1 cellular context compared by ENCODE assay signal in the genomic region with DNA sequence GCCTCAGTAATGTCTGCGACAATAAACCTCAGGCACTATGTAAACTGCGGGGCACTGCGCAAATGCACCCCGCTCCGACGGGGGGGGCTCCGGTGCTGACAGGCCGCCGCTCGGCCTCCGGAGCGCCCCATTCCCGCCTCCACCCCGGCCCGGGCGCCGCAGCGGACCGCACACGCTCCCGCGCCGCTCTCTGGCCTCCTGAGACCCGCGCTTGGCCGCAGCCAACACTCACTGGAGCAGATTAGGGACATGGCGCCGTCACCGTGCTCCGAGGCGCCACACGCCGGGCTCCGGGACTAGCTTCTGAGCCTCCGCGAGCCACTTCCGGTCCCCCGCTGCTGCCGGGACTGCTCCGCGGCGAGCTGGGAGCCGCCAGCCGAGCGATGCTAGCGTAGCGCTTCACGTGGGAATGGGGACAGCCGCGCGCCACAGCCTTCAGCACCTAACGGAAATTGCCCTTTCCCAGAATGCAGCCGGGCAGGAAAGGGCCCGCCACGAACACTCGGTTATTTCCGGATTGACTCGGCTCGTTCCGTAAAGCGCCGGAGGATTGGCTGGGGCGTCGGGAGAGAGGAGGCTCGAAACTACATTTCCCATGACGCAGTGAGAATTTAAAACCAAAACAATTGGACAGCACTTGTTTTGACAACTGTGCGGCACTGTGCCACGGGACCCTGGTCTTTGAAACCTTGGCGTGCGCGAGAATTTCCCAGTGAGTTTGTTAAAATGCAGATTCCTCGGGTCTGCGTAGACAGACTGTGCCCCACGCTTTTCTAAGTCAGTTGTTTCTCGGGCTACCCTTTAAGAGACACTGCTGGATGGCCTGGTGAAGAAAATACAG.
A peak's percentile ranks its signal among the peaks of the same experiment; 100 is the strongest.
TF ChIP-seq lines count a peak whose summit lies in the region.

A gene (minus strand): TSS at position 454 of the 841 bp plus-strand sequence. CDS start 203 bp downstream, at position 251.

TF ChIP-seq in HepG2, 621 proteins besides CTCF, POLR2A, EP300 and RAD21 (continued from another document and continues in another):
- TF ChIP-seq, protein P1, sequence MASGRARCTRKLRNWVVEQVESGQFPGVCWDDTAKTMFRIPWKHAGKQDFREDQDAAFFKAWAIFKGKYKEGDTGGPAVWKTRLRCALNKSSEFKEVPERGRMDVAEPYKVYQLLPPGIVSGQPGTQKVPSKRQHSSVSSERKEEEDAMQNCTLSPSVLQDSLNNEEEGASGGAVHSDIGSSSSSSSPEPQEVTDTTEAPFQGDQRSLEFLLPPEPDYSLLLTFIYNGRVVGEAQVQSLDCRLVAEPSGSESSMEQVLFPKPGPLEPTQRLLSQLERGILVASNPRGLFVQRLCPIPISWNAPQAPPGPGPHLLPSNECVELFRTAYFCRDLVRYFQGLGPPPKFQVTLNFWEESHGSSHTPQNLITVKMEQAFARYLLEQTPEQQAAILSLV (CRISPR knock-in tag; IDR thresholded peaks at IDR 0.05; ENCODE audit: borderline replicate concordance): no peak; the same call in 1 of the 2 replicates
- 0 out of 2 replicates have a peak, but pooled peaks have one; percentile 51 for TF ChIP-seq RFXAP (CRISPR knock-in tag; IDR thresholded peaks at IDR 0.05; ENCODE audit: borderline replicate concordance)
- 0 out of 2 replicates have a peak, but pooled peaks have one; percentile 30 for TF ChIP-seq ZBTB1 (CRISPR knock-in tag; IDR thresholded peaks at IDR 0.05; ENCODE audit: borderline replicate concordance)
- TF ChIP-seq TEAD2 (CRISPR knock-in tag; IDR thresholded peaks at IDR 0.05): no peak
- TF ChIP-seq, protein P2, sequence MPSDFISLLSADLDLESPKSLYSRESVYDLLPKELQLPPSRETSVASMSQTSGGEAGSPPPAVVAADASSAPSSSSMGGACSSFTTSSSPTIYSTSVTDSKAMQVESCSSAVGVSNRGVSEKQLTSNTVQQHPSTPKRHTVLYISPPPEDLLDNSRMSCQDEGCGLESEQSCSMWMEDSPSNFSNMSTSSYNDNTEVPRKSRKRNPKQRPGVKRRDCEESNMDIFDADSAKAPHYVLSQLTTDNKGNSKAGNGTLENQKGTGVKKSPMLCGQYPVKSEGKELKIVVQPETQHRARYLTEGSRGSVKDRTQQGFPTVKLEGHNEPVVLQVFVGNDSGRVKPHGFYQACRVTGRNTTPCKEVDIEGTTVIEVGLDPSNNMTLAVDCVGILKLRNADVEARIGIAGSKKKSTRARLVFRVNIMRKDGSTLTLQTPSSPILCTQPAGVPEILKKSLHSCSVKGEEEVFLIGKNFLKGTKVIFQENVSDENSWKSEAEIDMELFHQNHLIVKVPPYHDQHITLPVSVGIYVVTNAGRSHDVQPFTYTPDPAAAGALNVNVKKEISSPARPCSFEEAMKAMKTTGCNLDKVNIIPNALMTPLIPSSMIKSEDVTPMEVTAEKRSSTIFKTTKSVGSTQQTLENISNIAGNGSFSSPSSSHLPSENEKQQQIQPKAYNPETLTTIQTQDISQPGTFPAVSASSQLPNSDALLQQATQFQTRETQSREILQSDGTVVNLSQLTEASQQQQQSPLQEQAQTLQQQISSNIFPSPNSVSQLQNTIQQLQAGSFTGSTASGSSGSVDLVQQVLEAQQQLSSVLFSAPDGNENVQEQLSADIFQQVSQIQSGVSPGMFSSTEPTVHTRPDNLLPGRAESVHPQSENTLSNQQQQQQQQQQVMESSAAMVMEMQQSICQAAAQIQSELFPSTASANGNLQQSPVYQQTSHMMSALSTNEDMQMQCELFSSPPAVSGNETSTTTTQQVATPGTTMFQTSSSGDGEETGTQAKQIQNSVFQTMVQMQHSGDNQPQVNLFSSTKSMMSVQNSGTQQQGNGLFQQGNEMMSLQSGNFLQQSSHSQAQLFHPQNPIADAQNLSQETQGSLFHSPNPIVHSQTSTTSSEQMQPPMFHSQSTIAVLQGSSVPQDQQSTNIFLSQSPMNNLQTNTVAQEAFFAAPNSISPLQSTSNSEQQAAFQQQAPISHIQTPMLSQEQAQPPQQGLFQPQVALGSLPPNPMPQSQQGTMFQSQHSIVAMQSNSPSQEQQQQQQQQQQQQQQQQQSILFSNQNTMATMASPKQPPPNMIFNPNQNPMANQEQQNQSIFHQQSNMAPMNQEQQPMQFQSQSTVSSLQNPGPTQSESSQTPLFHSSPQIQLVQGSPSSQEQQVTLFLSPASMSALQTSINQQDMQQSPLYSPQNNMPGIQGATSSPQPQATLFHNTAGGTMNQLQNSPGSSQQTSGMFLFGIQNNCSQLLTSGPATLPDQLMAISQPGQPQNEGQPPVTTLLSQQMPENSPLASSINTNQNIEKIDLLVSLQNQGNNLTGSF (CRISPR knock-in tag; IDR thresholded peaks at IDR 0.05): 0 out of 2 replicates have a peak, but pooled peaks have one; percentile 72
- peak; percentile 61 for TF ChIP-seq ATF1 (CRISPR knock-in tag; IDR thresholded peaks at IDR 0.05)
- no peak; the same call in 1 of the 2 replicates for TF ChIP-seq ZNF558 (CRISPR knock-in tag; IDR thresholded peaks at IDR 0.05; ENCODE audit: borderline replicate concordance)
- peak; percentile 64; the same call in 1 of the 2 replicates for TF ChIP-seq ATF7-NPFF (CRISPR knock-in tag; IDR thresholded peaks at IDR 0.05; ENCODE audit: low read depth)
- TF ChIP-seq ZNF598 (CRISPR knock-in tag; IDR thresholded peaks at IDR 0.05; ENCODE audit: borderline replicate concordance): peak; percentile 95; the same call in 1 of the 2 replicates
- TF ChIP-seq, protein P3, sequence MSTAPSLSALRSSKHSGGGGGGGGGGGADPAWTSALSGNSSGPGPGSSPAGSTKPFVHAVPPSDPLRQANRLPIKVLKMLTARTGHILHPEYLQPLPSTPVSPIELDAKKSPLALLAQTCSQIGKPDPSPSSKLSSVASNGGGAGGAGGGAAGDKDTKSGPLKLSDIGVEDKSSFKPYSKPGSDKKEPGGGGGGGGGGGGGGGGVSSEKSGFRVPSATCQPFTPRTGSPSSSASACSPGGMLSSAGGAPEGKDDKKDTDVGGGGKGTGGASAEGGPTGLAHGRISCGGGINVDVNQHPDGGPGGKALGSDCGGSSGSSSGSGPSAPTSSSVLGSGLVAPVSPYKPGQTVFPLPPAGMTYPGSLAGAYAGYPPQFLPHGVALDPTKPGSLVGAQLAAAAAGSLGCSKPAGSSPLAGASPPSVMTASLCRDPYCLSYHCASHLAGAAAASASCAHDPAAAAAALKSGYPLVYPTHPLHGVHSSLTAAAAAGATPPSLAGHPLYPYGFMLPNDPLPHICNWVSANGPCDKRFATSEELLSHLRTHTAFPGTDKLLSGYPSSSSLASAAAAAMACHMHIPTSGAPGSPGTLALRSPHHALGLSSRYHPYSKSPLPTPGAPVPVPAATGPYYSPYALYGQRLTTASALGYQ (CRISPR knock-in tag; IDR thresholded peaks at IDR 0.05): no peak; the same call in 1 of the 2 replicates
- peak; percentile 62 for TF ChIP-seq NRL (CRISPR knock-in tag; IDR thresholded peaks at IDR 0.05; ENCODE audit: borderline replicate concordance)
- peak; percentile 72; the same call in 1 of the 2 replicates for TF ChIP-seq SNAPC2 (CRISPR knock-in tag; IDR thresholded peaks at IDR 0.05)
- 0 out of 2 replicates have a peak, but pooled peaks have one; percentile 73 for TF ChIP-seq REL (CRISPR knock-in tag; conservative IDR thresholded peaks at IDR 0.05)
- peak; percentile 72 for TF ChIP-seq ESRRA (CRISPR knock-in tag; IDR thresholded peaks at IDR 0.05; ENCODE audit: low read depth)
- peak; percentile 70; the same call in 1 of the 2 replicates for TF ChIP-seq CBFB (CRISPR knock-in tag; IDR thresholded peaks at IDR 0.05)
- TF ChIP-seq BHLHE40 (IDR thresholded peaks at IDR 0.05; ENCODE audit: low read length): no peak
- no peak for TF ChIP-seq ZNF839 (CRISPR knock-in tag; IDR thresholded peaks at IDR 0.05; ENCODE audit: borderline replicate concordance)
- peak; percentile 84 for TF ChIP-seq ZNF547 (CRISPR knock-in tag; IDR thresholded peaks at IDR 0.05)
- TF ChIP-seq ZNF335 (CRISPR knock-in tag; IDR thresholded peaks at IDR 0.05): 0 out of 2 replicates have a peak, but pooled peaks have one; percentile 32
- TF ChIP-seq, protein P4, sequence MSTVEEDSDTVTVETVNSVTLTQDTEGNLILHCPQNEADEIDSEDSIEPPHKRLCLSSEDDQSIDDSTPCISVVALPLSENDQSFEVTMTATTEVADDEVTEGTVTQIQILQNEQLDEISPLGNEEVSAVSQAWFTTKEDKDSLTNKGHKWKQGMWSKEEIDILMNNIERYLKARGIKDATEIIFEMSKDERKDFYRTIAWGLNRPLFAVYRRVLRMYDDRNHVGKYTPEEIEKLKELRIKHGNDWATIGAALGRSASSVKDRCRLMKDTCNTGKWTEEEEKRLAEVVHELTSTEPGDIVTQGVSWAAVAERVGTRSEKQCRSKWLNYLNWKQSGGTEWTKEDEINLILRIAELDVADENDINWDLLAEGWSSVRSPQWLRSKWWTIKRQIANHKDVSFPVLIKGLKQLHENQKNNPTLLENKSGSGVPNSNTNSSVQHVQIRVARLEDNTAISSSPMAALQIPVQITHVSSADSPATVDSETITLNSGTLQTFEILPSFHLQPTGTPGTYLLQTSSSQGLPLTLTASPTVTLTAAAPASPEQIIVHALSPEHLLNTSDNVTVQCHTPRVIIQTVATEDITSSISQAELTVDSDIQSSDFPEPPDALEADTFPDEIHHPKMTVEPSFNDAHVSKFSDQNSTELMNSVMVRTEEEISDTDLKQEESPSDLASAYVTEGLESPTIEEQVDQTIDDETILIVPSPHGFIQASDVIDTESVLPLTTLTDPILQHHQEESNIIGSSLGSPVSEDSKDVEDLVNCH (CRISPR knock-in tag; IDR thresholded peaks at IDR 0.05): no peak
- peak; percentile 42; the same call in 1 of the 2 replicates for TF ChIP-seq FOXK2 (IDR thresholded peaks at IDR 0.05)
- no peak for TF ChIP-seq ZSCAN30 (CRISPR knock-in tag; IDR thresholded peaks at IDR 0.05)
- peak; percentile 83; the same call in 1 of the 2 replicates for TF ChIP-seq ZNF761 (CRISPR knock-in tag; conservative IDR thresholded peaks at IDR 0.05)
- no peak for TF ChIP-seq ZNF354B (CRISPR knock-in tag; IDR thresholded peaks at IDR 0.05)
- TF ChIP-seq, protein P5, sequence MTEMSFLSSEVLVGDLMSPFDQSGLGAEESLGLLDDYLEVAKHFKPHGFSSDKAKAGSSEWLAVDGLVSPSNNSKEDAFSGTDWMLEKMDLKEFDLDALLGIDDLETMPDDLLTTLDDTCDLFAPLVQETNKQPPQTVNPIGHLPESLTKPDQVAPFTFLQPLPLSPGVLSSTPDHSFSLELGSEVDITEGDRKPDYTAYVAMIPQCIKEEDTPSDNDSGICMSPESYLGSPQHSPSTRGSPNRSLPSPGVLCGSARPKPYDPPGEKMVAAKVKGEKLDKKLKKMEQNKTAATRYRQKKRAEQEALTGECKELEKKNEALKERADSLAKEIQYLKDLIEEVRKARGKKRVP (CRISPR knock-in tag; IDR thresholded peaks at IDR 0.05): peak in 1 of 2 experiments; percentile 63; a peak in 2 of 4 replicates
- no peak for TF ChIP-seq ZNF737 (CRISPR knock-in tag; IDR thresholded peaks at IDR 0.05; ENCODE audit: borderline replicate concordance)
- peak; percentile 44; the same call in 1 of the 2 replicates for TF ChIP-seq ZNF552 (CRISPR knock-in tag; IDR thresholded peaks at IDR 0.05; ENCODE audit: borderline replicate concordance)
- peak; percentile 86 for TF ChIP-seq HCFC1 (IDR thresholded peaks at IDR 0.05; ENCODE audit: low read depth, low read length)
- peak; percentile 37; the same call in 1 of the 2 replicates for TF ChIP-seq SOX5 (CRISPR knock-in tag; IDR thresholded peaks at IDR 0.05; ENCODE audit: borderline replicate concordance)
- TF ChIP-seq, protein P6, sequence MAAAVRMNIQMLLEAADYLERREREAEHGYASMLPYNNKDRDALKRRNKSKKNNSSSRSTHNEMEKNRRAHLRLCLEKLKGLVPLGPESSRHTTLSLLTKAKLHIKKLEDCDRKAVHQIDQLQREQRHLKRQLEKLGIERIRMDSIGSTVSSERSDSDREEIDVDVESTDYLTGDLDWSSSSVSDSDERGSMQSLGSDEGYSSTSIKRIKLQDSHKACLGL (CRISPR knock-in tag; IDR thresholded peaks at IDR 0.05): peak; percentile 59; the same call in 1 of the 2 replicates
- peak; percentile 97 for TF ChIP-seq MYC (CRISPR knock-in tag; IDR thresholded peaks at IDR 0.05; ENCODE audit: borderline replicate concordance)
- TF ChIP-seq SUZ12 (IDR thresholded peaks at IDR 0.05; ENCODE audit: low read depth, low read length): peak; percentile 63
- TF ChIP-seq, protein P7, sequence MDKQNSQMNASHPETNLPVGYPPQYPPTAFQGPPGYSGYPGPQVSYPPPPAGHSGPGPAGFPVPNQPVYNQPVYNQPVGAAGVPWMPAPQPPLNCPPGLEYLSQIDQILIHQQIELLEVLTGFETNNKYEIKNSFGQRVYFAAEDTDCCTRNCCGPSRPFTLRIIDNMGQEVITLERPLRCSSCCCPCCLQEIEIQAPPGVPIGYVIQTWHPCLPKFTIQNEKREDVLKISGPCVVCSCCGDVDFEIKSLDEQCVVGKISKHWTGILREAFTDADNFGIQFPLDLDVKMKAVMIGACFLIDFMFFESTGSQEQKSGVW (CRISPR knock-in tag; IDR thresholded peaks at IDR 0.05; ENCODE audit: borderline replicate concordance): no peak
- TF ChIP-seq NR3C1 (CRISPR knock-in tag; IDR thresholded peaks at IDR 0.05): no peak
- TF ChIP-seq ZFYVE20 (CRISPR knock-in tag; IDR thresholded peaks at IDR 0.05; ENCODE audit: borderline replicate concordance, low read depth): no peak
- TF ChIP-seq, protein P8, sequence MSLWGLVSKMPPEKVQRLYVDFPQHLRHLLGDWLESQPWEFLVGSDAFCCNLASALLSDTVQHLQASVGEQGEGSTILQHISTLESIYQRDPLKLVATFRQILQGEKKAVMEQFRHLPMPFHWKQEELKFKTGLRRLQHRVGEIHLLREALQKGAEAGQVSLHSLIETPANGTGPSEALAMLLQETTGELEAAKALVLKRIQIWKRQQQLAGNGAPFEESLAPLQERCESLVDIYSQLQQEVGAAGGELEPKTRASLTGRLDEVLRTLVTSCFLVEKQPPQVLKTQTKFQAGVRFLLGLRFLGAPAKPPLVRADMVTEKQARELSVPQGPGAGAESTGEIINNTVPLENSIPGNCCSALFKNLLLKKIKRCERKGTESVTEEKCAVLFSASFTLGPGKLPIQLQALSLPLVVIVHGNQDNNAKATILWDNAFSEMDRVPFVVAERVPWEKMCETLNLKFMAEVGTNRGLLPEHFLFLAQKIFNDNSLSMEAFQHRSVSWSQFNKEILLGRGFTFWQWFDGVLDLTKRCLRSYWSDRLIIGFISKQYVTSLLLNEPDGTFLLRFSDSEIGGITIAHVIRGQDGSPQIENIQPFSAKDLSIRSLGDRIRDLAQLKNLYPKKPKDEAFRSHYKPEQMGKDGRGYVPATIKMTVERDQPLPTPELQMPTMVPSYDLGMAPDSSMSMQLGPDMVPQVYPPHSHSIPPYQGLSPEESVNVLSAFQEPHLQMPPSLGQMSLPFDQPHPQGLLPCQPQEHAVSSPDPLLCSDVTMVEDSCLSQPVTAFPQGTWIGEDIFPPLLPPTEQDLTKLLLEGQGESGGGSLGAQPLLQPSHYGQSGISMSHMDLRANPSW (CRISPR knock-in tag; IDR thresholded peaks at IDR 0.05; ENCODE audit: borderline replicate concordance): no peak
- no peak for TF ChIP-seq ZNF20 (CRISPR knock-in tag; IDR thresholded peaks at IDR 0.05)
- TF ChIP-seq, protein P9, sequence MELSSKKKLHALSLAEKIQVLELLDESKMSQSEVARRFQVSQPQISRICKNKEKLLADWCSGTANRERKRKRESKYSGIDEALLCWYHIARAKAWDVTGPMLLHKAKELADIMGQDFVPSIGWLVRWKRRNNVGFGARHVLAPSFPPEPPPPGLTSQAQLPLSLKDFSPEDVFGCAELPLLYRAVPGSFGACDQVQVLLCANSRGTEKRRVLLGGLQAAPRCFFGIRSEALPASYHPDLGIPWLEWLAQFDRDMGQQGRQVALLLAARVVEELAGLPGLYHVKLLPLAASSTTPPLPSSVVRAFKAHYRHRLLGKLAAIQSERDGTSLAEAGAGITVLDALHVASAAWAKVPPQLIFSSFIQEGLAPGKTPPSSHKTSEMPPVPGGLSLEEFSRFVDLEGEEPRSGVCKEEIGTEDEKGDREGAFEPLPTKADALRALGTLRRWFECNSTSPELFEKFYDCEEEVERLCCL (CRISPR knock-in tag; IDR thresholded peaks at IDR 0.05; ENCODE audit: borderline replicate concordance): no peak
- TF ChIP-seq ARNT2 (CRISPR knock-in tag; IDR thresholded peaks at IDR 0.05; ENCODE audit: low read depth): peak; percentile 74; the same call in 1 of the 2 replicates
- TF ChIP-seq DNMT3B (CRISPR knock-in tag; conservative IDR thresholded peaks at IDR 0.05): 0 out of 2 replicates have a peak, but pooled peaks have one; percentile 39
